In genomic region chr12:65275627-65276026, GRCh38 we compare ENCODE assay signal across 27 cellular contexts. TPM values are rescaled to one million over a fixed set of nuclear protein-coding genes. Genes with fewer than 3 reads are reported as not detected.
"Had no signal": no experiment of that assay in that cellular context is flagged by ENCODE, and none has a peak within 500 bp of the region (broad histone marks: within the 10 kb centered on the region; RNA-seq: fewer than 3 reads in every experiment).

No MANE protein-coding gene starts in this region.

- H3K27ac Mint-ChIP-seq: activated CD8-positive, alpha-beta memory T cell treated with anti-CD3 and anti-CD28 coated beads, Interleukin-2, amount 10 ng/mL, durations not matched to agents 7 days and 5 days; activated naive CD8-positive, alpha-beta T cell; activated T-cell treated with anti-CD3 and anti-CD28 coated beads, Interleukin-2, amount 50 U/mL, for 24 hours; activated T-helper 1 cell treated with anti-CD3 and anti-CD28 coated beads, Interleukin-12 subunit alpha, Interleukin-12 subunit beta, Interleukin-2, Interleukin-4 antibody, amounts not matched to agents 30 ng/mL and 10 ng/mL and 1 ng/mL, durations not matched to agents 14 hours and 24 hours and 36 hours; T-helper 1 cell treated with Interleukin-12 subunit alpha and Interleukin-12 subunit beta and Interleukin-4 antibody, amounts not matched to agents 30 μg/mL and 1 μg/mL, for 36 hours had no signal

- H3K9me3 ChIP-seq: adrenal gland, SJSA1 had no signal

- H3K27ac ChIP-seq: adrenal gland, SJSA1 had no signal

- H3K9me3 Mint-ChIP-seq: activated T-cell treated with anti-CD3 and anti-CD28 coated beads, Interleukin-2, amount 50 U/mL, for 24 hours; activated T-helper 1 cell treated with anti-CD3 and anti-CD28 coated beads, Interleukin-12 subunit alpha, Interleukin-12 subunit beta, Interleukin-2, Interleukin-4 antibody, amounts not matched to agents 30 ng/mL and 10 ng/mL and 1 ng/mL, durations not matched to agents 14 hours and 24 hours and 36 hours; T-helper 1 cell treated with Interleukin-12 subunit alpha and Interleukin-12 subunit beta and Interleukin-4 antibody, amounts not matched to agents 30 μg/mL and 1 μg/mL, for 36 hours had no signal

- H3K27me3 ChIP-seq: adrenal gland, SJSA1 had no signal

- DNase-seq: activated CD4-positive, alpha-beta T cell treated with anti-CD3 and anti-CD28 coated beads for 4 hours; activated CD8-positive, alpha-beta memory T cell treated with anti-CD3 and anti-CD28 coated beads, Interleukin-2, amount 10 ng/mL, durations not matched to agents 7 days and 5 days; activated effector memory CD4-positive, alpha-beta T cell treated with Interleukin-2 at 50 U/mL for 16 hours; activated naive CD4-positive, alpha-beta T cell treated with Interleukin-2 at 50 U/mL for 16 hours; activated T-cell treated with anti-CD3 and anti-CD28 coated beads, Interleukin-2, amount 50 U/mL, for 24 hours; adrenal gland; aorta; central memory CD4-positive, alpha-beta T cell; Kasumi-1; KBM-7; NCI-H1092; NCI-H1417; NCI-H2029; NCI-H2107; NCI-H2171 treated with DMSO at 0.1 percent for 48 hours; NCI-H226; NCI-H510A; NCI-H526 treated with DMSO at 0.1 percent for 48 hours; NK-92 treated with Interleukin-12 subunit alpha and Interleukin-12 subunit beta, amount 100 ng/mL, for 24 hours; SHP77; SW 1271 had no signal

- ATAC-seq: activated CD4-positive, CD25-positive, alpha-beta regulatory T cell treated with anti-CD3 and anti-CD28 coated beads, Interleukin-2, amount 50 U/mL, for 24 hours; activated CD8-positive, alpha-beta memory T cell treated with anti-CD3 and anti-CD28 coated beads, Interleukin-2, amount 10 ng/mL, durations not matched to agents 7 days and 5 days; SK-N-SH treated with all-trans-retinoic acid at 6 μM for 48 hours had no signal

- H3K36me3 Mint-ChIP-seq: activated CD8-positive, alpha-beta memory T cell treated with anti-CD3 and anti-CD28 coated beads, Interleukin-2, amount 10 ng/mL, durations not matched to agents 7 days and 5 days; activated naive CD8-positive, alpha-beta T cell had no signal

- H3K4me3 Mint-ChIP-seq: activated CD8-positive, alpha-beta memory T cell treated with anti-CD3 and anti-CD28 coated beads, Interleukin-2, amount 10 ng/mL, durations not matched to agents 7 days and 5 days; activated naive CD8-positive, alpha-beta T cell; activated T-cell treated with anti-CD3 and anti-CD28 coated beads, Interleukin-2, amount 50 U/mL, for 24 hours; activated T-helper 1 cell treated with anti-CD3 and anti-CD28 coated beads, Interleukin-12 subunit alpha, Interleukin-12 subunit beta, Interleukin-2, Interleukin-4 antibody, amounts not matched to agents 30 ng/mL and 10 ng/mL and 1 ng/mL, durations not matched to agents 14 hours and 24 hours and 36 hours; T-helper 1 cell treated with Interleukin-12 subunit alpha and Interleukin-12 subunit beta and Interleukin-4 antibody, amounts not matched to agents 30 μg/mL and 1 μg/mL, for 36 hours had no signal

- H3K4me3 ChIP-seq: adrenal gland, SJSA1 had no signal

- H3K36me3 ChIP-seq: adrenal gland had no signal

RNA-seq across cellular contexts. Expression of gene MSRB3, which starts 2.9 kb away (rescaled TPM):
- total RNA-seq: activated CD8-positive, alpha-beta memory T cell treated with anti-CD3 and anti-CD28 coated beads, Interleukin-2, amount 10 ng/mL, durations not matched to agents 7 days and 5 days; activated T-helper 1 cell treated with anti-CD3 and anti-CD28 coated beads, Interleukin-12 subunit alpha, Interleukin-12 subunit beta, Interleukin-2, Interleukin-4 antibody, amounts not matched to agents 30 ng/mL and 10 ng/mL and 1 ng/mL, durations not matched to agents 14 hours and 24 hours and 36 hours had no signal
